ENCODE assay signal across 28 cellular contexts in the genomic region with DNA sequence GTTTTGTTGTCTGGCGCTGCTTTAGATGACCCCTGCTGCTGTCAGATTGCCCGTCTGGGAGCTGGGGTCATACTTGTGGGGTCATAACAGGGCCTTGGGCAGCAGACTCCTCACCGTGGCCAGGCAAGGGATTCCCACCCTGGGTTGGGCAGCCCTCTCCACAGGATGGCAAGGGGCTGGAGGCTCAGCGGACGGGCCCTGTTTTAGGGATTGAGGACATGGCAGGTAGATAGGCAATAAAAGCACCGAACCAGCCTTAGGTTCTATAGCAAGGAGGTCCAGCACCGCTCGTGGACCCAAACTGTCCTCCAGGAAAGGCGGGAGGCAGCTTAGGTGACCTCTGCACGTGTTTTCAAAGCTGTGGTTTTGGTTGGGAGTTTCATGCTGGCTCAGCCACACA.
DNase-seq lines count a peak whose midpoint lies in the region; ATAC-seq and TF ChIP-seq lines count a peak whose summit lies in the region.
"Had no signal": no experiment of that assay in that cellular context is flagged by ENCODE, and none has a peak within 500 bp of the region (broad histone marks: within the 10 kb centered on the region; RNA-seq: fewer than 3 reads in every experiment).

No MANE protein-coding gene starts in this region.

- H3K27ac Mint-ChIP-seq in activated CD4-positive, alpha-beta memory T cell treated with anti-CD3 and anti-CD28 coated beads for 36 hours, result peak overlapping the region; percentile 62
- no peak overlapping the region for H3K27ac Mint-ChIP-seq in activated CD4-positive, alpha-beta memory T cell treated with anti-CD3 and anti-CD28 coated beads, Interleukin-2, amount 10 ng/mL, durations not matched to agents 7 days and 5 days
- H3K27ac Mint-ChIP-seq in activated B cell treated with CpG ODN at 0.5 μM for 24 hours (peak overlapping the region; percentile 68), CD14-positive monocyte (no peak overlapping the region)
- H3K27ac Mint-ChIP-seq: GM23338 had no signal

- no peak for TF ChIP-seq EP300 in stomach (IDR thresholded peaks at IDR 0.05)

- CTCF ChIA-PET in activated CD4-positive, alpha-beta memory T cell treated with anti-CD3 and anti-CD28 coated beads for 36 hours (lab: Charles Lee), result interaction anchor here (1.1 kb wide), 1 partner anchor 68 kb away, joined by 4 read pairs; no protein-coding TSS in a partner anchor
- CTCF ChIA-PET in activated CD4-positive, alpha-beta memory T cell treated with anti-CD3 and anti-CD28 coated beads, Interleukin-2, amount 10 ng/mL, durations not matched to agents 7 days and 5 days (lab: Charles Lee), result interaction anchor here (0.5 kb wide), 1 partner anchor 88 kb away, joined by 3 read pairs; no protein-coding TSS in a partner anchor
- CTCF ChIA-PET in activated B cell treated with CpG ODN at 0.5 μM for 24 hours (lab: Charles Lee), result interaction anchor here (1.6 kb wide), 1 partner anchor 42 kb away, joined by 5 read pairs; no protein-coding TSS in a partner anchor

- H3K27me3 ChIP-seq in lower lobe of right lung (ENCODE audit: low read depth) (no peaks in the 10 kb centered on the region), stomach (no peaks in the 10 kb centered on the region), esophagus squamous epithelium (no peaks in the 10 kb centered on the region)
- H3K27me3 ChIP-seq: BLaER1, cardiac muscle cell, tibial nerve had no signal

- no peaks in the 10 kb centered on the region for H3K27me3 Mint-ChIP-seq in activated CD4-positive, alpha-beta memory T cell treated with anti-CD3 and anti-CD28 coated beads for 36 hours
- no peaks in the 10 kb centered on the region for H3K27me3 Mint-ChIP-seq in activated CD4-positive, alpha-beta memory T cell treated with anti-CD3 and anti-CD28 coated beads, Interleukin-2, amount 10 ng/mL, durations not matched to agents 7 days and 5 days
- no peaks in the 10 kb centered on the region for H3K27me3 Mint-ChIP-seq in activated B cell treated with CpG ODN at 0.5 μM for 24 hours
- H3K27me3 Mint-ChIP-seq in CD14-positive monocyte (ENCODE audit: low read depth in 3 of 3), result peaks cover 0 to 5% (median 0%) of the 10 kb centered on the region in 3 donors
- H3K27me3 Mint-ChIP-seq: activated T-cell treated with anti-CD3 and anti-CD28 coated beads, Interleukin-2, amount 50 U/mL, for 24 hours; stimulated activated naive CD8-positive, alpha-beta T cell treated with anti-CD3 and anti-CD28 coated beads, Interleukin-15, Interleukin-2, amounts not matched to agents 100 ng/mL and 50 ng/mL, for 24 hours had no signal

- H3K9me3 ChIP-seq in lower lobe of right lung (no peaks in the 10 kb centered on the region), stomach (no peaks in the 10 kb centered on the region), esophagus squamous epithelium (no peaks in the 10 kb centered on the region)
- H3K9me3 ChIP-seq: A549, mucosa of descending colon, tibial nerve had no signal

- H3K27ac ChIP-seq in lower lobe of right lung, result peak overlapping the region; percentile 6
- peak overlapping the region in 3 of 5 donors; percentile 11 to 92 (median 86) for H3K27ac ChIP-seq in stomach
- peak overlapping the region in 1 of 4 donors; percentile 18 for H3K27ac ChIP-seq in esophagus squamous epithelium
- H3K27ac ChIP-seq: A549, BLaER1, cardiac muscle cell, SK-N-MC had no signal

- intact Hi-C loops in activated CD4-positive, alpha-beta memory T cell treated with anti-CD3 and anti-CD28 coated beads for 36 hours (cut with micrococcal nuclease), result no loop called here
- intact Hi-C loops in activated B cell treated with CpG ODN at 0.5 μM for 24 hours (cut with micrococcal nuclease), result loop anchor here (5.0 kb wide), 1 partner anchor 100 kb away; no protein-coding TSS in a partner anchor
- intact Hi-C loops in lower lobe of right lung (cut with DNase I), result no loop called here
- intact Hi-C loops in stomach (cut with DNase I; ENCODE audit: low total_unique reads), result no loop called here
- intact Hi-C loops in esophagus squamous epithelium (cut with DNase I), result no loop called here
- intact Hi-C loops in CD14-positive monocyte (cut with micrococcal nuclease), result no loop called here

- peaks cover 43% of the 10 kb centered on the region for H3K4me1 Mint-ChIP-seq in activated CD4-positive, alpha-beta memory T cell treated with anti-CD3 and anti-CD28 coated beads for 36 hours (ENCODE audit: low read depth)
- peaks cover 52% of the 10 kb centered on the region for H3K4me1 Mint-ChIP-seq in activated CD4-positive, alpha-beta memory T cell treated with anti-CD3 and anti-CD28 coated beads, Interleukin-2, amount 10 ng/mL, durations not matched to agents 7 days and 5 days
- H3K4me1 Mint-ChIP-seq in activated B cell treated with CpG ODN at 0.5 μM for 24 hours, result peaks cover 59% of the 10 kb centered on the region
- peaks cover 41% of the 10 kb centered on the region for H3K4me1 Mint-ChIP-seq in CD14-positive monocyte

- no peaks in the 10 kb centered on the region for H3K9me3 Mint-ChIP-seq in activated CD4-positive, alpha-beta memory T cell treated with anti-CD3 and anti-CD28 coated beads for 36 hours
- no peaks in the 10 kb centered on the region for H3K9me3 Mint-ChIP-seq in activated CD4-positive, alpha-beta memory T cell treated with anti-CD3 and anti-CD28 coated beads, Interleukin-2, amount 10 ng/mL, durations not matched to agents 7 days and 5 days
- H3K9me3 Mint-ChIP-seq in activated B cell treated with CpG ODN at 0.5 μM for 24 hours, result no peaks in the 10 kb centered on the region
- H3K9me3 Mint-ChIP-seq in CD14-positive monocyte, result peaks cover 0 to 5% (median 0%) of the 10 kb centered on the region in 7 donors
- H3K9me3 Mint-ChIP-seq: activated T-cell treated with anti-CD3 and anti-CD28 coated beads, Interleukin-2, amount 50 U/mL, for 24 hours; stimulated activated naive CD8-positive, alpha-beta T cell treated with anti-CD3 and anti-CD28 coated beads, Interleukin-15, Interleukin-2, amounts not matched to agents 100 ng/mL and 50 ng/mL, for 24 hours had no signal

- TF ChIP-seq POLR2A in stomach (IDR thresholded peaks at IDR 0.05), result no peak
- no peak for TF ChIP-seq POLR2A in esophagus squamous epithelium (IDR thresholded peaks at IDR 0.05)

- H3K36me3 Mint-ChIP-seq in activated CD4-positive, alpha-beta memory T cell treated with anti-CD3 and anti-CD28 coated beads for 36 hours, result peaks cover 4% of the 10 kb centered on the region
- peaks cover 11% of the 10 kb centered on the region for H3K36me3 Mint-ChIP-seq in activated CD4-positive, alpha-beta memory T cell treated with anti-CD3 and anti-CD28 coated beads, Interleukin-2, amount 10 ng/mL, durations not matched to agents 7 days and 5 days (ENCODE audit: low read depth)
- peaks cover 10% of the 10 kb centered on the region for H3K36me3 Mint-ChIP-seq in activated B cell treated with CpG ODN at 0.5 μM for 24 hours (ENCODE audit: low read depth)
- H3K36me3 Mint-ChIP-seq in CD14-positive monocyte, result peaks cover 7 to 18% of the 10 kb centered on the region in 2 donors

- no peak overlapping the region for H3K4me3 ChIP-seq in lower lobe of right lung
- H3K4me3 ChIP-seq in stomach, result no peak overlapping the region
- no peak overlapping the region for H3K4me3 ChIP-seq in esophagus squamous epithelium
- H3K4me3 ChIP-seq: A549, BLaER1, cardiac muscle cell, GM23338, mucosa of descending colon, SK-N-MC, smooth muscle cell, tibial nerve had no signal

- no peak for DNase-seq in activated CD4-positive, alpha-beta memory T cell treated with anti-CD3 and anti-CD28 coated beads for 36 hours
- DNase-seq in activated CD4-positive, alpha-beta memory T cell treated with anti-CD3 and anti-CD28 coated beads, Interleukin-2, amount 10 ng/mL, durations not matched to agents 7 days and 5 days, result no peak
- no peak for DNase-seq in activated B cell treated with CpG ODN at 0.5 μM for 24 hours
- DNase-seq in lower lobe of right lung, result no peak
- DNase-seq in stomach, result no peak
- DNase-seq in omental fat pad (ENCODE audit: low spot score), result no peak
- DNase-seq in esophagus squamous epithelium (lab: John Stamatoyannopoulos, UW), result no peak
- DNase-seq in CD14-positive monocyte (ENCODE audit: low spot score), result no peak
- DNase-seq: activated CD4-positive, CD25-positive, alpha-beta regulatory T cell; activated CD8-positive, alpha-beta memory T cell treated with anti-CD3 and anti-CD28 coated beads for 24 hours; activated naive CD4-positive, alpha-beta T cell treated with anti-CD3 and anti-CD28 coated beads, Interleukin-2, amount 50 U/mL, for 16 hours; activated T-cell treated with anti-CD3 and anti-CD28 coated beads, Interleukin-2, amount 50 U/mL, for 24 hours; anterior cingulate cortex; left ventricle myocardium superior; NCI-H1417 treated with DMSO at 0.1 percent for 48 hours; NCI-H2107; NCI-H510A; nucleus accumbens; stimulated activated CD4-positive, alpha-beta T cell treated with anti-CD3 and anti-CD28 coated beads, Interleukin-2, amount 100 ng/mL, for 48 hours had no signal

- peaks cover 85% of the 10 kb centered on the region for H3K4me1 ChIP-seq in lower lobe of right lung
- H3K4me1 ChIP-seq in stomach, result peaks cover 63 to 81% (median 69%) of the 10 kb centered on the region in 4 donors
- H3K4me1 ChIP-seq in esophagus squamous epithelium, result peaks cover 14 to 63% (median 45%) of the 10 kb centered on the region in 3 donors

- 75 to 88% (median 81%) methylated on average over 9 to 10 of the region's 10 CpGs for WGBS in stomach, 5 donors
- WGBS in esophagus squamous epithelium, 2 donors, result 94% methylated on average over 3 of the region's 10 CpGs; no CpG with 5 or more reads in 1 of the 2 donors

- no peak overlapping the region for H3K4me3 Mint-ChIP-seq in activated CD4-positive, alpha-beta memory T cell treated with anti-CD3 and anti-CD28 coated beads for 36 hours
- H3K4me3 Mint-ChIP-seq in activated CD4-positive, alpha-beta memory T cell treated with anti-CD3 and anti-CD28 coated beads, Interleukin-2, amount 10 ng/mL, durations not matched to agents 7 days and 5 days, result no peak overlapping the region
- H3K4me3 Mint-ChIP-seq in activated B cell treated with CpG ODN at 0.5 μM for 24 hours (no peak overlapping the region), CD14-positive monocyte (no peak overlapping the region)
- H3K4me3 Mint-ChIP-seq: activated T-cell treated with anti-CD3 and anti-CD28 coated beads, Interleukin-2, amount 50 U/mL, for 24 hours; GM23338; stimulated activated naive CD8-positive, alpha-beta T cell treated with anti-CD3 and anti-CD28 coated beads, Interleukin-15, Interleukin-2, amounts not matched to agents 100 ng/mL and 50 ng/mL, for 24 hours had no signal

- no peak for TF ChIP-seq CTCF in activated B cell treated with CpG ODN at 0.5 μM for 24 hours (IDR thresholded peaks at IDR 0.05)
- no peak for TF ChIP-seq CTCF in lower lobe of right lung (IDR thresholded peaks at IDR 0.05)
- TF ChIP-seq CTCF in stomach (IDR thresholded peaks at IDR 0.05), result no peak
- no peak for TF ChIP-seq CTCF in omental fat pad (IDR thresholded peaks at IDR 0.05)
- TF ChIP-seq CTCF in esophagus squamous epithelium (IDR thresholded peaks at IDR 0.05), result no peak
- TF ChIP-seq CTCF in CD14-positive monocyte (IDR thresholded peaks at IDR 0.05), result no peak

- POLR2A ChIA-PET in activated CD4-positive, alpha-beta memory T cell treated with anti-CD3 and anti-CD28 coated beads for 36 hours (lab: Charles Lee), result interaction anchor here (0.6 kb wide), 1 partner anchor 12 kb away, joined by 3 read pairs; no protein-coding TSS in a partner anchor
- POLR2A ChIA-PET in activated CD4-positive, alpha-beta memory T cell treated with anti-CD3 and anti-CD28 coated beads, Interleukin-2, amount 10 ng/mL, durations not matched to agents 7 days and 5 days (lab: Charles Lee), result interaction anchor here (0.6 to 8.2 kb wide), 5 partner anchors 14 to 136 kb away, joined by 3 to 69 read pairs (median 21); partner anchors contain the start of gene GRK5
- POLR2A ChIA-PET in activated B cell treated with CpG ODN at 0.5 μM for 24 hours (lab: Charles Lee), result interaction anchor here (1.2 to 1.5 kb wide), 2 partner anchors 19 to 58 kb away, joined by 3 to 7 read pairs; no protein-coding TSS in a partner anchor

- no peaks in the 10 kb centered on the region for H3K36me3 ChIP-seq in lower lobe of right lung
- peaks cover 0 to 9% (median 0%) of the 10 kb centered on the region in 4 donors for H3K36me3 ChIP-seq in stomach
- no peaks in the 10 kb centered on the region for H3K36me3 ChIP-seq in esophagus squamous epithelium
- H3K36me3 ChIP-seq: BLaER1, cardiac muscle cell had no signal

- ATAC-seq in activated B cell treated with CpG ODN at 0.5 μM for 24 hours (ENCODE audit: low read depth) (no peak), lower lobe of right lung (no peak), omental fat pad (ENCODE audit: low FRiP score) (no peak)
- ATAC-seq: A549, GM23338, left ventricle myocardium superior, mucosa of descending colon had no signal

Comparison
In these comparisons a context has a peak if more than half of its experiments do, and no peak if none do; other contexts are left out.
1. H3K27ac Mint-ChIP-seq: peak in activated CD4-positive, alpha-beta memory T cell treated with anti-CD3 and anti-CD28 coated beads for 36 hours (single experiment) and activated B cell treated with CpG ODN at 0.5 μM for 24 hours (single experiment); none in activated CD4-positive, alpha-beta memory T cell treated with anti-CD3 and anti-CD28 coated beads, Interleukin-2, amount 10 ng/mL, durations not matched to agents 7 days and 5 days (single experiment) and CD14-positive monocyte (0 of 7).